10 cellular contexts compared by ENCODE assay signal in genomic region chr4:17812125-17812524, GRCh38. TPM values are rescaled to one million over a fixed set of nuclear protein-coding genes. Genes with fewer than 3 reads are reported as not detected.
DNase-seq lines count a peak whose midpoint lies in the region; ATAC-seq and TF ChIP-seq lines count a peak whose summit lies in the region.
"Had no signal": no experiment of that assay in that cellular context is flagged by ENCODE, and none has a peak within 500 bp of the region (broad histone marks: within the 10 kb centered on the region; RNA-seq: fewer than 3 reads in every experiment).

No MANE protein-coding gene starts in this region.

- H3K4me1 Mint-ChIP-seq in natural killer cell treated with Interleukin-12 subunit alpha and Interleukin-12 subunit beta and Interleukin-15 and Interleukin-18, amount 100 ng/mL, for 72 hours (ENCODE audit: low read depth in 2 of 2): peaks cover 31 to 35% of the 10 kb centered on the region in 2 donors

- H3K27ac Mint-ChIP-seq in natural killer cell treated with Interleukin-12 subunit alpha and Interleukin-12 subunit beta and Interleukin-15 and Interleukin-18, amount 100 ng/mL, for 72 hours: peak overlapping the region; percentile 94 to 95

- TF ChIP-seq CTCF in astrocyte of the spinal cord (IDR thresholded peaks at IDR 0.05; ENCODE audit: low read depth, low read length): no peak

- in situ Hi-C loops in astrocyte of the spinal cord (cut with HindIII; ENCODE audit: low sequenced_read_pairs): no loop called here

- no peak for ATAC-seq in natural killer cell treated with Interleukin-12 subunit alpha and Interleukin-12 subunit beta and Interleukin-15 and Interleukin-18, amount 100 ng/mL, for 72 hours
- no peak for ATAC-seq in HG02981 (IDR thresholded peaks at IDR 0.05; ENCODE audit: unreplicated experiment)
- ATAC-seq: left cardiac atrium, Right ventricle myocardium inferior had no signal

- peak overlapping the region; percentile 98 for H3K4me3 ChIP-seq in astrocyte of the spinal cord (ENCODE audit: low read depth, low read length)

- DNase-seq in DMS 273 (lab: John Stamatoyannopoulos, UW; ENCODE audit: unreplicated experiment): peak; percentile 8
- DNase-seq in DMS 273 treated with DMSO at 0.1 percent for 48 hours (lab: John Stamatoyannopoulos, UW): no peak
- peak; percentile 5 for DNase-seq in M059J (ENCODE audit: low read depth)
- DNase-seq in astrocyte of the spinal cord (ENCODE audit: low read depth, low spot score): no peak
- DNase-seq in natural killer cell treated with Interleukin-12 subunit alpha and Interleukin-12 subunit beta and Interleukin-15 and Interleukin-18, amount 100 ng/mL, for 72 hours (ENCODE audit: low spot score): no peak
- no peak for DNase-seq in NCI-H2081 (lab: John Stamatoyannopoulos, UW)
- no peak for DNase-seq in KG1 (lab: John Stamatoyannopoulos, UW)
- DNase-seq: left cardiac atrium had no signal

- no peaks in the 10 kb centered on the region for H3K27me3 Mint-ChIP-seq in natural killer cell treated with Interleukin-12 subunit alpha and Interleukin-12 subunit beta and Interleukin-15 and Interleukin-18, amount 100 ng/mL, for 72 hours

- no peaks in the 10 kb centered on the region for H3K9me3 Mint-ChIP-seq in natural killer cell treated with Interleukin-12 subunit alpha and Interleukin-12 subunit beta and Interleukin-15 and Interleukin-18, amount 100 ng/mL, for 72 hours

- peaks cover 15% of the 10 kb centered on the region for H3K36me3 Mint-ChIP-seq in natural killer cell treated with Interleukin-12 subunit alpha and Interleukin-12 subunit beta and Interleukin-15 and Interleukin-18, amount 100 ng/mL, for 72 hours

- peak overlapping the region; percentile 97 for H3K4me3 Mint-ChIP-seq in natural killer cell treated with Interleukin-12 subunit alpha and Interleukin-12 subunit beta and Interleukin-15 and Interleukin-18, amount 100 ng/mL, for 72 hours

RNA-seq across cellular contexts. Expression of gene NCAPG, which starts 1.3 kb away (rescaled TPM):
- total RNA-seq in M059J (2014; rRNA removed; shearing (Covaris generic)): 51.7 and 71.8 TPM in 2 replicates
- 10 to 100 TPM; 32.6 to 55.3 TPM for total RNA-seq in natural killer cell treated with Interleukin-12 subunit alpha and Interleukin-12 subunit beta and Interleukin-15 and Interleukin-18, amount 100 ng/mL, for 72 hours

RNA-seq across cellular contexts. Expression of gene DCAF16, which starts 1.6 kb away (rescaled TPM):
- total RNA-seq in M059J (2014; rRNA removed; shearing (Covaris generic)): 31.4 and 56.9 TPM in 2 replicates
- total RNA-seq in natural killer cell treated with Interleukin-12 subunit alpha and Interleukin-12 subunit beta and Interleukin-15 and Interleukin-18, amount 100 ng/mL, for 72 hours: 10 to 100 TPM; 34.2 to 45.5 TPM

RNA-seq across cellular contexts. Expression of gene FAM184B, which starts 30.7 kb away (rescaled TPM):
- 0.02 TPM in 1 of 2 replicates, not detected in the other for total RNA-seq in M059J (2014; rRNA removed; shearing (Covaris generic))
- total RNA-seq in natural killer cell treated with Interleukin-12 subunit alpha and Interleukin-12 subunit beta and Interleukin-15 and Interleukin-18, amount 100 ng/mL, for 72 hours: not detected
- total RNA-seq: Right ventricle myocardium inferior had no signal

Comparison
In these comparisons a context has a peak if more than half of its experiments do, and no peak if none do; other contexts are left out.
1. DNase-seq: peak in DMS 273 (single experiment) and M059J (single experiment); none in DMS 273 treated with DMSO at 0.1 percent for 48 hours (single experiment), astrocyte of the spinal cord (single experiment), natural killer cell treated with Interleukin-12 subunit alpha and Interleukin-12 subunit beta and Interleukin-15 and Interleukin-18, amount 100 ng/mL, for 72 hours (single experiment), NCI-H2081 (0 of 2) and KG1 (single experiment).